In genomic region chr6:131368077-131368911, GRCh38 we compare ENCODE assay signal across 9 cellular contexts.
DNase-seq lines count a peak whose midpoint lies in the region; ATAC-seq and TF ChIP-seq lines count a peak whose summit lies in the region.
"Had no signal": no experiment of that assay in that cellular context is flagged by ENCODE, and none has a peak within 500 bp of the region (broad histone marks: within the 10 kb centered on the region; RNA-seq: fewer than 3 reads in every experiment).

No MANE protein-coding gene starts in this region.

- no peak for ATAC-seq in CD4-positive, alpha-beta T cell (ENCODE audit: poor library complexity)
- no peak for ATAC-seq in T-helper 17 cell

- H3K79me2 ChIP-seq in trophoblast cell (ENCODE audit: control insufficient read depth, insufficient read depth, low read length, poor library complexity): no peaks in the 10 kb centered on the region

- H3K18ac ChIP-seq in trophoblast cell (ENCODE audit: low read length): no peak overlapping the region

- TF ChIP-seq CTCF in CD4-positive, alpha-beta T cell (IDR thresholded peaks at IDR 0.05): no peak
- TF ChIP-seq CTCF in GM20000 (IDR thresholded peaks at IDR 0.05; ENCODE audit: extremely low read depth, missing control alignments): no peak

- no peak overlapping the region for H4K12ac ChIP-seq in trophoblast cell (ENCODE audit: low read depth, low read length)

- no peak overlapping the region for H3K4me3 Mint-ChIP-seq in CD4-positive, alpha-beta T cell
- H3K4me3 Mint-ChIP-seq in T-helper 17 cell: no peak overlapping the region

- H3K27me3 ChIP-seq in CD4-positive, alpha-beta T cell (ENCODE audit: control insufficient read depth, insufficient read depth, low read length): no peaks in the 10 kb centered on the region
- H3K27me3 ChIP-seq in mucosa of rectum (ENCODE audit: control insufficient read depth in 2 of 2, insufficient read depth in 2 of 2, low read length in 2 of 2) (no peaks in the 10 kb centered on the region), trophoblast cell (ENCODE audit: insufficient read depth, low read length) (no peaks in the 10 kb centered on the region)

- peak overlapping the region; percentile 64 for H3K27ac Mint-ChIP-seq in CD4-positive, alpha-beta T cell
- H3K27ac Mint-ChIP-seq in T-helper 17 cell: no peak overlapping the region

- H3K27ac ChIP-seq in CD4-positive, alpha-beta T cell (ENCODE audit: low read depth, low read length): no peak overlapping the region
- H3K27ac ChIP-seq in mucosa of rectum (ENCODE audit: low read depth in 2 of 2, low read length in 2 of 2) (peak overlapping the region; percentile 76 to 82), trophoblast cell (ENCODE audit: low read depth, low read length) (no peak overlapping the region)
- H3K27ac ChIP-seq: HL-60 had no signal

- intact Hi-C loops in CD4-positive, alpha-beta T cell (cut with DNase I, micrococcal nuclease): loop anchor here in 1 of 2 experiments (5.0 kb wide), 1 partner anchor 66 kb away; no protein-coding TSS in a partner anchor

- H3K9ac ChIP-seq in mucosa of rectum (ENCODE audit: low read depth in 1 of 2, low read length in 2 of 2) (peak overlapping the region in 1 of 2 donors; percentile 28), trophoblast cell (ENCODE audit: low read length) (no peak overlapping the region)

- no peak overlapping the region for H3K4me2 ChIP-seq in trophoblast cell (ENCODE audit: low read length)

- no peak overlapping the region for H2BK120ac ChIP-seq in trophoblast cell (ENCODE audit: insufficient read depth, low read length, poor library complexity)

- POLR2A ChIA-PET in CD4-positive, alpha-beta T cell (lab: Charles Lee): no interaction called here

- no peaks in the 10 kb centered on the region for H3K9me3 Mint-ChIP-seq in CD4-positive, alpha-beta T cell

- H3K9me3 ChIP-seq in CD4-positive, alpha-beta T cell (ENCODE audit: control insufficient read depth, low read length): no peaks in the 10 kb centered on the region
- H3K9me3 ChIP-seq in mucosa of rectum (ENCODE audit: control insufficient read depth in 2 of 2, low read length in 2 of 2) (no peaks in the 10 kb centered on the region), T-helper 17 cell (ENCODE audit: control insufficient read depth, low read length, poor library complexity, severe bottlenecking) (no peaks in the 10 kb centered on the region), trophoblast cell (ENCODE audit: insufficient read depth, low read depth, low read length) (no peaks in the 10 kb centered on the region)

- no peak overlapping the region for H2AFZ ChIP-seq in trophoblast cell (ENCODE audit: insufficient read depth, low read length, poor library complexity)

- no peak overlapping the region for H2BK5ac ChIP-seq in trophoblast cell (ENCODE audit: low read depth, low read length, poor library complexity)

- H3K14ac ChIP-seq in trophoblast cell (ENCODE audit: low read length): no peak overlapping the region

- WGBS in trophoblast cell (ENCODE audit: extremely low coverage, insufficient coverage, insufficient read length): no CpG with 5 or more reads among the region's 8 CpGs

- H3K36me3 ChIP-seq in mucosa of rectum (ENCODE audit: control insufficient read depth in 2 of 2, insufficient read depth in 2 of 2, low read length in 2 of 2) (no peaks in the 10 kb centered on the region), trophoblast cell (ENCODE audit: control insufficient read depth in 1 of 2, insufficient read depth in 2 of 2, low read length in 2 of 2) (no peaks in the 10 kb centered on the region)

- H3K27me3 Mint-ChIP-seq in CD4-positive, alpha-beta T cell: no peaks in the 10 kb centered on the region
- no peaks in the 10 kb centered on the region for H3K27me3 Mint-ChIP-seq in T-helper 17 cell

- no peak overlapping the region for H4K8ac ChIP-seq in trophoblast cell (ENCODE audit: low read depth, low read length)

- no peak overlapping the region for H3K4ac ChIP-seq in trophoblast cell (ENCODE audit: low read depth, low read length)

- CTCF ChIA-PET in CD4-positive, alpha-beta T cell (lab: Charles Lee): no interaction called here

- H3K36me3 Mint-ChIP-seq in CD4-positive, alpha-beta T cell (ENCODE audit: low read depth): no peaks in the 10 kb centered on the region
- H3K36me3 Mint-ChIP-seq in T-helper 17 cell (ENCODE audit: low read depth): peaks cover 2% of the 10 kb centered on the region

- H3K4me1 ChIP-seq in mucosa of rectum (ENCODE audit: control insufficient read depth in 2 of 2, insufficient read depth in 2 of 2, low read length in 2 of 2) (peaks cover 15 to 20% of the 10 kb centered on the region in 2 donors), trophoblast cell (ENCODE audit: control insufficient read depth in 1 of 2, insufficient read depth in 2 of 2, low read length in 2 of 2) (no peaks in the 10 kb centered on the region)

- no peak overlapping the region for H2AK5ac ChIP-seq in trophoblast cell (ENCODE audit: low read length)

- H3K4me3 ChIP-seq in mucosa of rectum (ENCODE audit: low read length in 2 of 2): peak overlapping the region in 1 of 2 donors; percentile 32
- no peak overlapping the region for H3K4me3 ChIP-seq in trophoblast cell (ENCODE audit: low read depth, low read length)

- H3K23ac ChIP-seq in trophoblast cell (ENCODE audit: low read length): no peak overlapping the region

- DNase-seq in CD4-positive, alpha-beta T cell: no peak
- DNase-seq in GM20000 (ENCODE audit: low spot score) (peak; percentile 38), HT-29 (ENCODE audit: low spot score) (peak; percentile 27), astrocyte of the hippocampus (ENCODE audit: low read depth, low spot score) (peak; percentile 57), T-helper 17 cell (no peak), trophoblast cell (no peak)
- DNase-seq in stimulated activated CD4-positive, alpha-beta T cell treated with anti-CD3 and anti-CD28 coated beads, Interleukin-4, amount 100 ng/mL, for 1 hour: no peak

- H3K79me1 ChIP-seq in trophoblast cell (ENCODE audit: low read length): no peaks in the 10 kb centered on the region

- no peak overlapping the region for H4K91ac ChIP-seq in trophoblast cell (ENCODE audit: low read depth, low read length)

- no peak overlapping the region for H2BK12ac ChIP-seq in trophoblast cell (ENCODE audit: low read length)

- H3K4me1 Mint-ChIP-seq in CD4-positive, alpha-beta T cell (ENCODE audit: low read depth): peaks cover 36% of the 10 kb centered on the region
- H3K4me1 Mint-ChIP-seq in T-helper 17 cell: peaks cover 7% of the 10 kb centered on the region

Comparison
In these comparisons a context has a peak if more than half of its experiments do, and no peak if none do; other contexts are left out.
1. DNase-seq: peak in GM20000 (single experiment), HT-29 (single experiment) and astrocyte of the hippocampus (single experiment); none in CD4-positive, alpha-beta T cell (0 of 10), T-helper 17 cell (0 of 3), stimulated activated CD4-positive, alpha-beta T cell treated with anti-CD3 and anti-CD28 coated beads, Interleukin-4, amount 100 ng/mL, for 1 hour (single experiment) and trophoblast cell (0 of 2).
2. H3K27ac ChIP-seq: peak in mucosa of rectum (2 of 2); none in CD4-positive, alpha-beta T cell (single experiment) and trophoblast cell (single experiment).